Comparison of ENCODE assay signal across 9 cellular contexts in the genomic region with DNA sequence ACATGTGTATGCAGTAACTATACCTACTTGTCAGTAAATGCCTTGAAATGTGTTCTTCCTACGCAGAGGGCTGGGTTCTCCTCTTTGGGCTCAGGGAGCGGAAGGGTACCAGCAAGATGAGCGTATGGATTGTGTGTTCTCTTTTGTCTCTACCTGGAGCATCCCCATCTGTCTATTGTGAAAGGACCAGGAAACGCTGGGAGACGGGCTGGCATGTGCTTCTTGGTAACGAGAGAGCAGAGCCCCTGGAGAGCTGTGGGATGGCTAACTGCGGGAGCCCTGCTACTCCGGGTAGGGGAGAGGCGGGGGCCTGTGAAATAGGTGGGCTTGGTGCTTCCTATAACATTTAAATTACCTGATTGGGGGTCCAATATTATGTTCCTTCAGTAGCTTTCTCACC.
DNase-seq lines count a peak whose midpoint lies in the region; ATAC-seq and TF ChIP-seq lines count a peak whose summit lies in the region.
"Had no signal": no experiment of that assay in that cellular context is flagged by ENCODE, and none has a peak within 500 bp of the region (broad histone marks: within the 10 kb centered on the region; RNA-seq: fewer than 3 reads in every experiment).

No MANE protein-coding gene starts in this region.

- H3K4me3 Mint-ChIP-seq in H9 (0 out of 5 replicates have a peak overlapping the region, but pooled peaks of 1 of the 2 experiments have one; percentile 19), T-cell (no peak overlapping the region)
- no peak overlapping the region for H3K4me3 Mint-ChIP-seq in activated CD4-positive, alpha-beta T cell treated with anti-CD3 and anti-CD28 coated beads, Interleukin-2, amount 10 ng/mL, durations not matched to agents 7 days and 5 days
- H3K4me3 Mint-ChIP-seq: stimulated activated naive CD8-positive, alpha-beta T cell treated with anti-CD3 and anti-CD28 coated beads, Interleukin-15, amount 100 ng/mL, for 72 hours had no signal

- H3K27me3 ChIP-seq in H9 (ENCODE audit: insufficient read depth, low read length) (no peaks in the 10 kb centered on the region), hepatocyte (no peaks in the 10 kb centered on the region), skeletal muscle tissue (ENCODE audit: control insufficient read depth in 3 of 3, insufficient read depth in 3 of 3, low read length in 3 of 3) (no peaks in the 10 kb centered on the region)

- no peaks in the 10 kb centered on the region for H3K23me2 ChIP-seq in H9 (ENCODE audit: insufficient read length, low read depth, low read length, poor library complexity, severe bottlenecking)

- CTCF ChIA-PET in T-cell (lab: Charles Lee) = no interaction called here
- CTCF ChIA-PET in activated CD4-positive, alpha-beta T cell treated with anti-CD3 and anti-CD28 coated beads, Interleukin-2, amount 10 ng/mL, durations not matched to agents 7 days and 5 days (lab: Charles Lee) = no interaction called here

- H2BK120ac ChIP-seq in H9 (ENCODE audit: low read depth, low read length, poor library complexity, severe bottlenecking) = no peak overlapping the region

- no peak overlapping the region for H4K91ac ChIP-seq in H9 (ENCODE audit: insufficient read length, low read depth, low read length)

- H3K9me2 ChIP-seq in hepatocyte (replicated peaks; ENCODE audit: insufficient read depth) = no peaks in the 10 kb centered on the region

- H3K79me2 ChIP-seq in H9 (ENCODE audit: insufficient read depth, low read length) = no peaks in the 10 kb centered on the region
- no peaks in the 10 kb centered on the region for H3K79me2 ChIP-seq in hepatocyte

- H3K9me3 ChIP-seq in H9 (ENCODE audit: control insufficient read depth, low read depth, low read length) (no peaks in the 10 kb centered on the region), hepatocyte (ENCODE audit: low read depth) (no peaks in the 10 kb centered on the region), skeletal muscle tissue (ENCODE audit: control insufficient read depth in 3 of 3, low read length in 3 of 3) (no peaks in the 10 kb centered on the region)

- no peak overlapping the region for H3K4me2 ChIP-seq in H9 (ENCODE audit: insufficient read depth, insufficient read length, low read length)
- peak overlapping the region; percentile 65 for H3K4me2 ChIP-seq in hepatocyte

- ATAC-seq in T-cell (replicated peaks in 1 of 4) (no peak), GM21423 (IDR thresholded peaks at IDR 0.05; ENCODE audit: unreplicated experiment) (no peak)
- ATAC-seq: stimulated activated naive CD8-positive, alpha-beta T cell treated with anti-CD3 and anti-CD28 coated beads, Interleukin-15, amount 100 ng/mL, for 72 hours had no signal

- H3K9ac ChIP-seq in H9 (ENCODE audit: extremely low read depth, insufficient read length, low read length) (no peak overlapping the region), skeletal muscle tissue (ENCODE audit: low read depth in 1 of 3, low read length in 3 of 3) (peak overlapping the region in 2 of 3 donors; percentile 54 to 55)

- WGBS in H9 (ENCODE audit: extremely low coverage, insufficient read length, low lambda C conversion rate) = no CpG with 5 or more reads among the region's 9 CpGs
- 68% methylated on average over 9 of the region's 9 CpGs for WGBS in hepatocyte (ENCODE audit: low lambda C conversion rate, missing lambda C conversion rate)

- H3K79me1 ChIP-seq in H9 (ENCODE audit: insufficient read depth, low read depth, low read length, poor library complexity, severe bottlenecking) = no peaks in the 10 kb centered on the region

- H3K18ac ChIP-seq in H9 (ENCODE audit: insufficient read length, low read depth, low read length) = peak overlapping the region; percentile 53

- H3K27me3 Mint-ChIP-seq in H9 (ENCODE audit: low read depth) (no peaks in the 10 kb centered on the region), T-cell (no peaks in the 10 kb centered on the region)
- no peaks in the 10 kb centered on the region for H3K27me3 Mint-ChIP-seq in activated CD4-positive, alpha-beta T cell treated with anti-CD3 and anti-CD28 coated beads, Interleukin-2, amount 10 ng/mL, durations not matched to agents 7 days and 5 days
- H3K27me3 Mint-ChIP-seq: stimulated activated naive CD8-positive, alpha-beta T cell treated with anti-CD3 and anti-CD28 coated beads, Interleukin-15, amount 100 ng/mL, for 72 hours had no signal

- H4K5ac ChIP-seq in H9 (ENCODE audit: insufficient read length, low read depth, low read length) = no peak overlapping the region

- no peak overlapping the region for H3K4me3 ChIP-seq in hepatocyte
- peak overlapping the region in 2 of 3 donors; percentile 21 to 45 for H3K4me3 ChIP-seq in skeletal muscle tissue (ENCODE audit: low read length in 3 of 3)

- H3K36me3 ChIP-seq in hepatocyte (replicated peaks; ENCODE audit: insufficient read depth, low read depth) (no peaks in the 10 kb centered on the region), skeletal muscle tissue (ENCODE audit: control insufficient read depth in 3 of 3, insufficient read depth in 3 of 3, low read length in 3 of 3) (no peaks in the 10 kb centered on the region)

- POLR2A ChIA-PET in T-cell (lab: Charles Lee) = no interaction called here
- POLR2A ChIA-PET in activated CD4-positive, alpha-beta T cell treated with anti-CD3 and anti-CD28 coated beads, Interleukin-2, amount 10 ng/mL, durations not matched to agents 7 days and 5 days (lab: Charles Lee) = no interaction called here

- H2AK5ac ChIP-seq in H9 (ENCODE audit: insufficient read length, low read length) = no peak overlapping the region

- no peak overlapping the region for H2BK15ac ChIP-seq in H9 (ENCODE audit: low read depth, low read length)

- no peak overlapping the region for H3K27ac ChIP-seq in H9 (ENCODE audit: insufficient read length, low read depth, low read length)
- H3K27ac ChIP-seq in hepatocyte = peak overlapping the region; percentile 88
- H3K27ac ChIP-seq in skeletal muscle tissue (ENCODE audit: low read depth, low read length) = peak overlapping the region; percentile 86

- no peak overlapping the region for H3K14ac ChIP-seq in H9 (ENCODE audit: insufficient read depth, low read length)

- H3K4me1 Mint-ChIP-seq in H9 (peaks cover 22 to 31% of the 10 kb centered on the region in 2 experiments), T-cell (peaks cover 60 to 74% (median 71%) of the 10 kb centered on the region in 3 donors)
- peaks cover 66% of the 10 kb centered on the region for H3K4me1 Mint-ChIP-seq in activated CD4-positive, alpha-beta T cell treated with anti-CD3 and anti-CD28 coated beads, Interleukin-2, amount 10 ng/mL, durations not matched to agents 7 days and 5 days

- DNase-seq in H9 (peak; percentile 40), T-cell (no peak), hepatocyte (ENCODE audit: low spot score) (no peak), SHP77 treated with DMSO at 0.1 percent for 48 hours (lab: John Stamatoyannopoulos, UW) (no peak), NOMO-1 treated with dmso at 0.1 percent for 144 hours (lab: John Stamatoyannopoulos, UW; ENCODE audit: unreplicated experiment) (no peak)
- DNase-seq in activated CD4-positive, alpha-beta T cell treated with anti-CD3 and anti-CD28 coated beads, Interleukin-2, amount 10 ng/mL, durations not matched to agents 7 days and 5 days = no peak
- DNase-seq: stimulated activated naive CD8-positive, alpha-beta T cell treated with anti-CD3 and anti-CD28 coated beads, Interleukin-15, amount 100 ng/mL, for 72 hours had no signal

- peaks cover 0 to 3% of the 10 kb centered on the region in 2 experiments; a peak in 1 of 5 replicates for H3K9me3 Mint-ChIP-seq in H9
- no peaks in the 10 kb centered on the region for H3K9me3 Mint-ChIP-seq in T-cell
- H3K9me3 Mint-ChIP-seq in activated CD4-positive, alpha-beta T cell treated with anti-CD3 and anti-CD28 coated beads, Interleukin-2, amount 10 ng/mL, durations not matched to agents 7 days and 5 days = peaks cover 19% of the 10 kb centered on the region

- H3K27ac Mint-ChIP-seq in H9 (peak overlapping the region in 1 of 3 experiments; percentile 50; a peak in 1 of 7 replicates), T-cell (peak overlapping the region; percentile 60 to 61)
- H3K27ac Mint-ChIP-seq in activated CD4-positive, alpha-beta T cell treated with anti-CD3 and anti-CD28 coated beads, Interleukin-2, amount 10 ng/mL, durations not matched to agents 7 days and 5 days = no peak overlapping the region

- no peak overlapping the region for H2BK5ac ChIP-seq in H9 (ENCODE audit: insufficient read length, low read length)

- H2BK20ac ChIP-seq in H9 (ENCODE audit: low read depth, low read length, poor library complexity, severe bottlenecking) = no peak overlapping the region

- H4K8ac ChIP-seq in H9 (replicated peaks; ENCODE audit: insufficient read length, low read depth, low read length) = no peak overlapping the region

- TF ChIP-seq CTCF in H9 (conservative IDR thresholded peaks at IDR 0.05) = no peak
- no peak for TF ChIP-seq CTCF in hepatocyte (IDR thresholded peaks at IDR 0.05; ENCODE audit: poor library complexity)

- H4K20me1 ChIP-seq in H9 (ENCODE audit: control insufficient read depth, insufficient read depth, insufficient read length) (no peaks in the 10 kb centered on the region), hepatocyte (ENCODE audit: insufficient read depth, poor library complexity, severe bottlenecking) (no peaks in the 10 kb centered on the region)

- H3K36me3 Mint-ChIP-seq in H9 (ENCODE audit: insufficient read depth in 1 of 3, low read depth in 3 of 3) = no peaks in the 10 kb centered on the region
- H3K36me3 Mint-ChIP-seq in T-cell = peaks cover 73% of the 10 kb centered on the region
- H3K36me3 Mint-ChIP-seq in activated CD4-positive, alpha-beta T cell treated with anti-CD3 and anti-CD28 coated beads, Interleukin-2, amount 10 ng/mL, durations not matched to agents 7 days and 5 days (ENCODE audit: low read depth) = peaks cover 84% of the 10 kb centered on the region

- no peak overlapping the region for H2BK12ac ChIP-seq in H9 (ENCODE audit: insufficient read length, low read depth, low read length)

- no peak overlapping the region for H3K56ac ChIP-seq in H9 (ENCODE audit: insufficient read length, low read depth, low read length)

- H3T11ph ChIP-seq in H9 (ENCODE audit: low read length) = no peak overlapping the region

- H2AFZ ChIP-seq in H9 (ENCODE audit: low read length) (no peak overlapping the region), hepatocyte (no peak overlapping the region)

- H3K4me1 ChIP-seq in H9 (ENCODE audit: insufficient read depth, low read length) (no peaks in the 10 kb centered on the region; the same call in 1 of the 2 replicates), hepatocyte (ENCODE audit: insufficient read depth) (peaks cover 19% of the 10 kb centered on the region), skeletal muscle tissue (ENCODE audit: control insufficient read depth in 3 of 3, insufficient read depth in 3 of 3, low read length in 3 of 3) (peaks cover 13 to 21% (median 16%) of the 10 kb centered on the region in 3 donors)

- no peak overlapping the region for H3K23ac ChIP-seq in H9 (ENCODE audit: insufficient read length, low read depth, low read length)

- H3K4ac ChIP-seq in H9 (ENCODE audit: low read depth, low read length) = no peak overlapping the region
